In the genomic region with DNA sequence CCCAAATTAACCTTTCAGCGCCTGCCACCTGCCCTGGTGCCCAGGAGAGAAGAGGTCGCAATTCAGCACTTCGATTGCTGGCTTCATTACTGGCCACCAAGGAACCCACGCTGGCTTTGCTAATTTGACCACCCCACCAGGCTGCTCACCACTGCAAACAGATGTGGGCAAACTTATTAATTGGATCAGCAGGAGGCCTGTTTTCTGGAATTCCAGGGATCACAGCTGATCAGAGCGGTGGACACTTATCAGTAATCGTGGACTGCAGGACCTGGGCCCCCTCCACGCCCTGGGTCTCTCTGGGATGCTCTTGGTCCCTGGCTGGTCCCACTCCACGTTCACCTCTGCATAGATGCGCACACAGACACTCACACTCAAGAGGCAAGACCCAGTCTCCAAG, we compare ENCODE assay signal across 2 cellular contexts.
TF ChIP-seq lines count a peak whose summit lies in the region.

No MANE protein-coding gene starts in this region.

TF ChIP-seq in SK-N-SH treated with all-trans-retinoic acid at 6 μM for 48 hours, 23 proteins besides CTCF, POLR2A, EP300 and RAD21:
- TF ChIP-seq ZNF8 (CRISPR knock-in tag; IDR thresholded peaks at IDR 0.05) (no peak), CSDC2 (CRISPR knock-in tag; IDR thresholded peaks at IDR 0.05) (no peak), TCF4 (CRISPR knock-in tag; IDR thresholded peaks at IDR 0.05; ENCODE audit: borderline replicate concordance) (peak; percentile 56; the same call in 1 of the 2 replicates), BACH2 (CRISPR knock-in tag; IDR thresholded peaks at IDR 0.05; ENCODE audit: borderline replicate concordance) (no peak)
- TF ChIP-seq, protein P1, sequence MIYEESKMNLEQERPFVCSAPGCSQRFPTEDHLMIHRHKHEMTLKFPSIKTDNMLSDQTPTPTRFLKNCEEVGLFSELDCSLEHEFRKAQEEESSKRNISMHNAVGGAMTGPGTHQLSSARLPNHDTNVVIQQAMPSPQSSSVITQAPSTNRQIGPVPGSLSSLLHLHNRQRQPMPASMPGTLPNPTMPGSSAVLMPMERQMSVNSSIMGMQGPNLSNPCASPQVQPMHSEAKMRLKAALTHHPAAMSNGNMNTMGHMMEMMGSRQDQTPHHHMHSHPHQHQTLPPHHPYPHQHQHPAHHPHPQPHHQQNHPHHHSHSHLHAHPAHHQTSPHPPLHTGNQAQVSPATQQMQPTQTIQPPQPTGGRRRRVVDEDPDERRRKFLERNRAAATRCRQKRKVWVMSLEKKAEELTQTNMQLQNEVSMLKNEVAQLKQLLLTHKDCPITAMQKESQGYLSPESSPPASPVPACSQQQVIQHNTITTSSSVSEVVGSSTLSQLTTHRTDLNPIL (CRISPR knock-in tag; IDR thresholded peaks at IDR 0.05; ENCODE audit: low read depth), result no peak
- TF ChIP-seq, protein P2, sequence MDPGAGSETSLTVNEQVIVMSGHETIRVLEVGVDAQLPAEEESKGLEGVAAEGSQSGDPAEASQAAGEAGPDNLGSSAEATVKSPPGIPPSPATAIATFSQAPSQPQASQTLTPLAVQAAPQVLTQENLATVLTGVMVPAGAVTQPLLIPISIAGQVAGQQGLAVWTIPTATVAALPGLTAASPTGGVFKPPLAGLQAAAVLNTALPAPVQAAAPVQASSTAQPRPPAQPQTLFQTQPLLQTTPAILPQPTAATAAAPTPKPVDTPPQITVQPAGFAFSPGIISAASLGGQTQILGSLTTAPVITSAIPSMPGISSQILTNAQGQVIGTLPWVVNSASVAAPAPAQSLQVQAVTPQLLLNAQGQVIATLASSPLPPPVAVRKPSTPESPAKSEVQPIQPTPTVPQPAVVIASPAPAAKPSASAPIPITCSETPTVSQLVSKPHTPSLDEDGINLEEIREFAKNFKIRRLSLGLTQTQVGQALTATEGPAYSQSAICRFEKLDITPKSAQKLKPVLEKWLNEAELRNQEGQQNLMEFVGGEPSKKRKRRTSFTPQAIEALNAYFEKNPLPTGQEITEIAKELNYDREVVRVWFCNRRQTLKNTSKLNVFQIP (CRISPR knock-in tag; IDR thresholded peaks at IDR 0.05; ENCODE audit: borderline replicate concordance, low read depth), result no peak

TF ChIP-seq in H1, 55 proteins besides CTCF, POLR2A, EP300 and RAD21:
- no peak for TF ChIP-seq CBX8 (IDR thresholded peaks at IDR 0.05; ENCODE audit: borderline replicate concordance, low read depth, low read length)
- no peak for TF ChIP-seq SP4 (IDR thresholded peaks at IDR 0.05; ENCODE audit: low read length)
- no peak for TF ChIP-seq NANOG (IDR thresholded peaks at IDR 0.05; ENCODE audit: insufficient read depth, low read depth, low read length, poor library complexity, severe bottlenecking)
- TF ChIP-seq KDM1A (IDR thresholded peaks at IDR 0.05; ENCODE audit: borderline replicate concordance, low read length), result no peak
- no peak for TF ChIP-seq TAF1 (IDR thresholded peaks at IDR 0.05; ENCODE audit: low read depth, low read length)
- TF ChIP-seq RXRA (IDR thresholded peaks at IDR 0.05; ENCODE audit: insufficient read depth, low read depth, low read length), result no peak
- TF ChIP-seq PHF8 (conservative IDR thresholded peaks at IDR 0.05; ENCODE audit: low read depth, low read length), result no peak
- no peak for TF ChIP-seq SP1 (IDR thresholded peaks at IDR 0.05; ENCODE audit: low read depth, low read length)
- TF ChIP-seq POU5F1 (IDR thresholded peaks at IDR 0.05; ENCODE audit: low read depth, low read length), result no peak
- TF ChIP-seq TBP (IDR thresholded peaks at IDR 0.05; ENCODE audit: low read depth, low read length), result no peak
